In the genomic region with DNA sequence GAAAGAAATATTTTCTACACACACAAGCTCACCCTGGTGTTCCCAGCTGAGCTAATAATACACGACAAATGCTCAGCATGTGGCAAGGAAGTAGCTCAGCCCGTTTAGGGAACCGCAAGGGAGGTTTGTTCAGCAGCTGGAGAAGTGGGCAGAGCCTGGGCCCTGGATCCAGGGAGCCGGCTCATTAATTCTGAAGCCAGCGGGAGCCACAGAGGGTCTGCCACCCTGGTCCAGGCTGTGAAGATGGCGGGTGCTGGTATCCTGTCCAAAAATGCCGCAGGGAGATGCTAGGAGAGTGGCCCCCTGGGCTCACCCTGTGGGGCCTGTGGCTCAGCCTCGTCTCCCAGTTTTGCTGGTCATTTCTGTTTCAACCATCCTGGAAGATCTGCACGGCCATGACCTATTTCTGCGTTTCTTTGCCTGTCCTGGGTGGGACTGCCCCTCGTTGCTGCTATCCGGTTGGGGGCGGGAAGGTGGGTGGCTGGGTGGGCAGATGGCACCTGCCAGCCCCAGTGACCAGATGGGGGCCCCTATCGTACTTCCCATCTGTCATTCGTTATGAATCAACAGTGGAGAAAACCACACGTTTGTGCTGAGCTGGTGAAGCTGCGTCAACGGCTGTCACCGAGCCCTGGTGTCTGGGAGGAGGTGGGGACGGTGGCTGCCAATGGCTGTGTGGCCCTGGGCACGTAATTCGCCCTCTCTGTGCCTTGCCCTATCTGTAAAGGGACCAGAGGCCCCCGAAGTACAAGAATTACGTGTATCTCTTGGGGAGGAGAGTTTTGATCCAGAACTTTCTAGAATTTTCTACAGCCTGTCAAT, we compare ENCODE assay signal across 8 cellular contexts. TPM values are rescaled to one million over a fixed set of nuclear protein-coding genes. Genes with fewer than 3 reads are reported as not detected.
DNase-seq lines count a peak whose midpoint lies in the region; ATAC-seq and TF ChIP-seq lines count a peak whose summit lies in the region.

No MANE protein-coding gene starts in this region.

- POLR2A ChIA-PET in IMR-90 (lab: Charles Lee; ENCODE audit: unreplicated experiment) = no interaction called here

- H2BK15ac ChIP-seq in IMR-90 (ENCODE audit: low read depth, low read length) = no peak overlapping the region

- no peak for TF ChIP-seq RAD21 in IMR-90 (IDR thresholded peaks at IDR 0.05; ENCODE audit: low read length)

- peak overlapping the region; percentile 68 for H2AFZ ChIP-seq in IMR-90 (replicated peaks; ENCODE audit: low read length, poor library complexity)

- H3K14ac ChIP-seq in IMR-90 (replicated peaks; ENCODE audit: low read depth, low read length) = no peak overlapping the region

- H4K91ac ChIP-seq in IMR-90 (ENCODE audit: insufficient read depth, low read depth, low read length) = no peak overlapping the region

- no peak overlapping the region for H4K5ac ChIP-seq in IMR-90 (ENCODE audit: low read depth, low read length)

- no peak overlapping the region for H3K4me2 ChIP-seq in IMR-90 (ENCODE audit: low read depth, low read length)

- H3K27ac Mint-ChIP-seq in activated naive CD8-positive, alpha-beta T cell = no peak overlapping the region

- in situ Hi-C loops in IMR-90 (cut with MboI; ENCODE audit: low sequenced_read_pairs) = no loop called here

- no peak overlapping the region for H2BK5ac ChIP-seq in IMR-90 (ENCODE audit: low read depth, low read length, poor library complexity, severe bottlenecking)

- no TSS peak for BruUV-seq in IMR-90 (replicated peaks; lab: Mats Ljungman, UMichigan)

- no peak for TF ChIP-seq POLR2A in IMR-90 (IDR thresholded peaks at IDR 0.05; ENCODE audit: low read depth, low read length)

- H3K27ac ChIP-seq in IMR-90 (ENCODE audit: insufficient read depth, low read length) (no peak overlapping the region), left lung (peak overlapping the region; percentile 69 to 89)

- H3K4me1 ChIP-seq in IMR-90 (ENCODE audit: control insufficient read depth, insufficient read depth, low read length) = no peaks in the 10 kb centered on the region
- peaks cover 4 to 57% of the 10 kb centered on the region in 2 donors for H3K4me1 ChIP-seq in left lung

- H3K56ac ChIP-seq in IMR-90 (ENCODE audit: extremely low read depth, insufficient read depth, low read length) = no peak overlapping the region

- peak overlapping the region; percentile 32 for H3K4me3 Mint-ChIP-seq in activated naive CD8-positive, alpha-beta T cell

- H3K36me3 ChIP-seq in IMR-90 (ENCODE audit: control insufficient read depth, insufficient read depth, low read length) (no peaks in the 10 kb centered on the region), left lung (no peaks in the 10 kb centered on the region)

- dilution Hi-C loops in IMR-90 (cut with HindIII; ENCODE audit: low sequenced_read_pairs, unreplicated experiment) = no loop called here

- H3K9ac ChIP-seq in IMR-90 (ENCODE audit: low read depth, low read length) = no peak overlapping the region

- no peak overlapping the region for H2BK120ac ChIP-seq in IMR-90 (ENCODE audit: low read depth, low read length)

- H3K23ac ChIP-seq in IMR-90 (ENCODE audit: low read depth, low read length) = no peak overlapping the region

- peaks cover 23% of the 10 kb centered on the region for H3K4me1 Mint-ChIP-seq in activated naive CD8-positive, alpha-beta T cell (ENCODE audit: low read depth)

- 54% methylated on average over 9 of the region's 24 CpGs; no CpG with 5 or more reads in 1 of the 2 experiments for WGBS in IMR-90 (ENCODE audit: extremely low coverage in 2 of 2, insufficient read length in 1 of 2), 2 experiments

- DNase-seq in IMR-90 = peak; percentile 21
- peak; percentile 69 for DNase-seq in T follicular helper cell (ENCODE audit: low read depth)
- peak; percentile 78 to 88 for DNase-seq in left lung
- peak; percentile 23 to 51 for DNase-seq in stimulated activated CD8-positive, alpha-beta memory T cell treated with anti-CD3 and anti-CD28 coated beads, Interleukin-4, amount 100 ng/mL, for 1 hour (ENCODE audit: low read depth in 2 of 2, low spot score in 1 of 2)
- no peak for DNase-seq in NCI-H2029 (lab: John Stamatoyannopoulos, UW)
- no peak for DNase-seq in epidermal melanocyte (ENCODE audit: insufficient read length, low spot score)

- no peaks in the 10 kb centered on the region for H3K9me3 ChIP-seq in IMR-90 (ENCODE audit: control insufficient read depth, insufficient read depth, low read length)
- no peaks in the 10 kb centered on the region for H3K9me3 ChIP-seq in left lung

- no peaks in the 10 kb centered on the region for H3K79me1 ChIP-seq in IMR-90 (ENCODE audit: low read depth in 1 of 2, low read length in 2 of 2)

- H2BK20ac ChIP-seq in IMR-90 (ENCODE audit: low read depth, low read length) = no peak overlapping the region

- ATAC-seq in GM18868 (IDR thresholded peaks at IDR 0.05; ENCODE audit: unreplicated experiment) (peak; percentile 69), IMR-90 (ENCODE audit: low read depth) (no peak), left lung (peak; percentile 45)

- CTCF ChIA-PET in IMR-90 (lab: Yijun Ruan, JAX) = no interaction called here

- intact Hi-C loops in IMR-90 (cut with micrococcal nuclease) = no loop called here
- intact Hi-C loops in left lung (cut with DNase I) = no loop called here

- TF ChIP-seq CTCF in IMR-90 (conservative IDR thresholded peaks at IDR 0.05; ENCODE audit: low read depth, low read length) (no peak), left lung (IDR thresholded peaks at IDR 0.05) (no peak)

- no peaks in the 10 kb centered on the region for H3K9me3 Mint-ChIP-seq in activated naive CD8-positive, alpha-beta T cell (ENCODE audit: low read depth)

- H3K4me3 ChIP-seq in IMR-90 (ENCODE audit: insufficient read depth, low read depth, low read length) (no peak overlapping the region), left lung (peak overlapping the region in 1 of 2 donors; percentile 6)

- H2AK9ac ChIP-seq in IMR-90 (replicated peaks; ENCODE audit: low read depth, low read length, poor library complexity) = no peak overlapping the region

- peaks cover 6% of the 10 kb centered on the region for H3K27me3 Mint-ChIP-seq in activated naive CD8-positive, alpha-beta T cell

- H3K27me3 ChIP-seq in IMR-90 (ENCODE audit: control insufficient read depth, insufficient read depth, low read length) (no peaks in the 10 kb centered on the region), left lung (no peaks in the 10 kb centered on the region)

- no peaks in the 10 kb centered on the region for H4K20me1 ChIP-seq in IMR-90 (ENCODE audit: insufficient read depth, low read length)

- no peak overlapping the region for H3K18ac ChIP-seq in IMR-90 (ENCODE audit: low read depth, low read length)

- H4K8ac ChIP-seq in IMR-90 (ENCODE audit: low read depth in 2 of 2, low read length in 2 of 2) = no peak overlapping the region

- H3K9me1 ChIP-seq in IMR-90 (ENCODE audit: insufficient read depth, low read length) = no peaks in the 10 kb centered on the region

- no peaks in the 10 kb centered on the region for H3K36me3 Mint-ChIP-seq in activated naive CD8-positive, alpha-beta T cell

- no peak overlapping the region for H2AK5ac ChIP-seq in IMR-90 (ENCODE audit: low read depth, low read length)

- H3K4ac ChIP-seq in IMR-90 (ENCODE audit: low read depth, low read length) = no peak overlapping the region

TF ChIP-seq in IMR-90, 13 proteins besides CTCF, POLR2A, EP300 and RAD21 (continues in another document):
- no peak for TF ChIP-seq CHD1 (IDR thresholded peaks at IDR 0.05; ENCODE audit: low read depth, low read length)
- no peak for TF ChIP-seq BHLHE40 (IDR thresholded peaks at IDR 0.05; ENCODE audit: low read depth, low read length)
- TF ChIP-seq, protein P1, sequence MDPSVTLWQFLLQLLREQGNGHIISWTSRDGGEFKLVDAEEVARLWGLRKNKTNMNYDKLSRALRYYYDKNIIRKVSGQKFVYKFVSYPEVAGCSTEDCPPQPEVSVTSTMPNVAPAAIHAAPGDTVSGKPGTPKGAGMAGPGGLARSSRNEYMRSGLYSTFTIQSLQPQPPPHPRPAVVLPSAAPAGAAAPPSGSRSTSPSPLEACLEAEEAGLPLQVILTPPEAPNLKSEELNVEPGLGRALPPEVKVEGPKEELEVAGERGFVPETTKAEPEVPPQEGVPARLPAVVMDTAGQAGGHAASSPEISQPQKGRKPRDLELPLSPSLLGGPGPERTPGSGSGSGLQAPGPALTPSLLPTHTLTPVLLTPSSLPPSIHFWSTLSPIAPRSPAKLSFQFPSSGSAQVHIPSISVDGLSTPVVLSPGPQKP (IDR thresholded peaks at IDR 0.05; ENCODE audit: borderline replicate concordance, low read depth, low read length) = no peak
- no peak for TF ChIP-seq NFE2L2 (IDR thresholded peaks at IDR 0.05; ENCODE audit: low read depth, low read length)
- no peak for TF ChIP-seq RFX5 (IDR thresholded peaks at IDR 0.05; ENCODE audit: low read depth, low read length)
- TF ChIP-seq MAZ (IDR thresholded peaks at IDR 0.05; ENCODE audit: borderline replicate concordance, low read depth, low read length) = no peak
- TF ChIP-seq RCOR1 (IDR thresholded peaks at IDR 0.05; ENCODE audit: insufficient replicate concordance, low read length) = no peak
- no peak for TF ChIP-seq SMC3 (IDR thresholded peaks at IDR 0.05; ENCODE audit: low read depth, low read length)

RNA-seq across cellular contexts. Expression of gene GNA15, which starts 2.7 kb away (rescaled TPM):
- total RNA-seq in IMR-90 (2012; rRNA removed) = 0.18 and 0.28 TPM in 2 replicates
- 0.04 TPM in 1 of 2 replicates, not detected in the other for polyA plus RNA-seq in IMR-90 (2012; rRNA removed)
- polyA plus RNA-seq in IMR-90 (2012; cell fraction: cytosol; rRNA removed) = 0.04 TPM in 1 of 2 replicates, not detected in the other
- polyA plus RNA-seq in IMR-90 (2012; cell fraction: nucleus; rRNA removed; ENCODE audit: low replicate concordance) = 0.33 and 0.40 TPM in 2 replicates
- total RNA-seq in left lung = 10 to 100 TPM; 17.6 to 35.9 TPM

RNA-seq across cellular contexts. Expression of gene GNA11, which starts 39.0 kb away (rescaled TPM):
- total RNA-seq in IMR-90 (2012; rRNA removed) = 25.5 and 34.4 TPM in 2 replicates
- 33.3 and 44.5 TPM in 2 replicates for polyA plus RNA-seq in IMR-90 (2012; rRNA removed)
- polyA plus RNA-seq in IMR-90 (2012; cell fraction: cytosol; rRNA removed) = 29.2 and 50.1 TPM in 2 replicates
- 24.5 and 49.2 TPM in 2 replicates for polyA plus RNA-seq in IMR-90 (2012; cell fraction: nucleus; rRNA removed; ENCODE audit: low replicate concordance)
- 10 to 100 TPM; 57.2 to 59.9 TPM for total RNA-seq in left lung

RNA-seq across cellular contexts. Expression of gene S1PR4, which starts 45.4 kb away (rescaled TPM):
- not detected in 2 replicates for total RNA-seq in IMR-90 (2012; rRNA removed)
- polyA plus RNA-seq in IMR-90 (2012; rRNA removed) = not detected in 2 replicates
- not detected in 2 replicates for polyA plus RNA-seq in IMR-90 (2012; cell fraction: cytosol; rRNA removed)
- 0.05 TPM in 1 of 2 replicates, not detected in the other for polyA plus RNA-seq in IMR-90 (2012; cell fraction: nucleus; rRNA removed; ENCODE audit: low replicate concordance)
- 10 to 100 TPM in 1 of 2 donors, 1 to 10 TPM in 1; 9.3 to 20.8 TPM for total RNA-seq in left lung

RNA-seq across cellular contexts. Expression of gene NCLN, which starts 52.5 kb away (rescaled TPM):
- total RNA-seq in IMR-90 (2012; rRNA removed) = 32.8 and 35.6 TPM in 2 replicates
- 90.8 and 95.4 TPM in 2 replicates for polyA plus RNA-seq in IMR-90 (2012; rRNA removed)
- 81.8 and 106 TPM in 2 replicates for polyA plus RNA-seq in IMR-90 (2012; cell fraction: cytosol; rRNA removed)
- 68.5 and 190 TPM in 2 replicates for polyA plus RNA-seq in IMR-90 (2012; cell fraction: nucleus; rRNA removed; ENCODE audit: low replicate concordance)
- total RNA-seq in left lung = 100 to 1,000 TPM in 1 of 2 donors, 10 to 100 TPM in 1; 67.7 to 121 TPM

Comparison
In these comparisons a context has a peak if more than half of its experiments do, and no peak if none do; other contexts are left out.
1. DNase-seq: peak in IMR-90 (single experiment), T follicular helper cell (single experiment), left lung (2 of 2) and stimulated activated CD8-positive, alpha-beta memory T cell treated with anti-CD3 and anti-CD28 coated beads, Interleukin-4, amount 100 ng/mL, for 1 hour (2 of 2); none in NCI-H2029 (single experiment) and epidermal melanocyte (single experiment).
2. RNA of gene GNA15, which starts 2.7 kb away (total RNA-seq): 17.6 to 35.9 TPM in left lung; 0.18 to 0.28 TPM in IMR-90; every median in the first group is over 10 times any median in the second.
3. RNA of gene S1PR4, which starts 45.4 kb away (total RNA-seq): 9.3 to 20.8 TPM in left lung; not detected in IMR-90; every median in the first group is over 10 times any median in the second.